9 cellular contexts compared by ENCODE assay signal in the genomic region with DNA sequence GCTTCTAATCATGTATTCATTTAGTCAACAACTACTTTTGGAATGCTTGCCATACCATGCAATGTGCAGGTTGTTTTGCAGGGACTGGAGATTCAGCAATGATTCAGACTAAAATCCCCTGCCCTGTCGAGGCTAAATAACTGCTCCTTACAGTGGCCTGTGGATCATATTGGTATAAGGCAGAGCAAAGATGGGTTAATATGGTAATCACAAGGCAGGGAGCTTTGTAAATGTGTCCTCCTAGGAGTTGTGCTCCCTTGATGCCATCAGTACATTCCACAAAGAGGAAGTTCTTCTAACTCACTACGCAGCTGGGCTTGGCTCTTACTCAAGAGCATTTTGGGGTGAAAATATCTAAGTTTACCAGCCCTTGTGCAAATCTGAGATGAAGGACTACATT. TPM values are rescaled to one million over a fixed set of nuclear protein-coding genes. Genes with fewer than 3 reads are reported as not detected.
DNase-seq lines count a peak whose midpoint lies in the region; ATAC-seq, FAIRE-seq and TF ChIP-seq lines count a peak whose summit lies in the region.
"Had no signal": no experiment of that assay in that cellular context is flagged by ENCODE, and none has a peak within 500 bp of the region (broad histone marks: within the 10 kb centered on the region; RNA-seq: fewer than 3 reads in every experiment).

No MANE protein-coding gene starts in this region.

- no peaks in the 10 kb centered on the region for H3K79me2 ChIP-seq in keratinocyte (ENCODE audit: control insufficient read depth, insufficient read depth, low read length)

- H3K4me1 ChIP-seq in ascending aorta (peaks cover 4 to 16% of the 10 kb centered on the region in 2 donors), keratinocyte (ENCODE audit: control insufficient read depth, extremely low read depth, insufficient read depth, low read length) (peaks cover 18% of the 10 kb centered on the region)

- peak; percentile 4 to 15 for DNase-seq in activated CD4-positive, alpha-beta T cell treated with anti-CD3 and anti-CD28 coated beads for 4 hours
- DNase-seq in activated CD4-positive, alpha-beta T cell treated with anti-CD3 and anti-CD28 coated beads, Interleukin-2, amount 50 U/mL, for 4 hours, result no peak
- DNase-seq in Kasumi-1 (lab: John Stamatoyannopoulos, UW) (peak; percentile 78 to 94), ascending aorta (ENCODE audit: low spot score in 2 of 2) (no peak), keratinocyte (ENCODE audit: low read depth, low spot score) (no peak), substantia nigra (lab: John Stamatoyannopoulos, UW) (peak in 9 of 49 donors; percentile 18 to 50 (median 36)), ecto neural progenitor cell (ENCODE audit: low spot score) (no peak)

- no peaks in the 10 kb centered on the region for H4K20me1 ChIP-seq in keratinocyte (ENCODE audit: control insufficient read depth, extremely low read depth, insufficient read depth, low read length)

- FAIRE-seq in keratinocyte (lab: Jason Lieb, UNC), result peak; percentile 60
- FAIRE-seq: G401.6 had no signal

- H3K36me3 ChIP-seq in ascending aorta (peaks cover 0 to 4% of the 10 kb centered on the region in 2 donors), keratinocyte (ENCODE audit: control insufficient read depth in 2 of 2, extremely low read depth in 1 of 2, insufficient read depth in 2 of 2, low read length in 2 of 2) (no peaks in the 10 kb centered on the region)

- intact Hi-C loops in ascending aorta (cut with DNase I), result loop anchor here (1.0 kb wide), 1 partner anchor 17 kb away; no protein-coding TSS in a partner anchor

- peak overlapping the region; percentile 46 to 66 for H3K4me3 ChIP-seq in ascending aorta
- H3K4me3 ChIP-seq in keratinocyte (ENCODE audit: control insufficient read depth in 2 of 3, extremely low read depth in 1 of 3, insufficient read depth in 2 of 3, low read depth in 1 of 3, low read length in 3 of 3), result peak overlapping the region in 2 of 3 experiments; percentile 72 to 75

- peak overlapping the region; percentile 94 for H2AFZ ChIP-seq in keratinocyte (ENCODE audit: control insufficient read depth, low read length)

- H3K27me3 ChIP-seq in ascending aorta, result no peaks in the 10 kb centered on the region
- no peaks in the 10 kb centered on the region for H3K27me3 ChIP-seq in keratinocyte (ENCODE audit: control insufficient read depth, extremely low read depth, insufficient read depth, low read length)

- peak overlapping the region; percentile 87 to 90 for H3K27ac ChIP-seq in ascending aorta
- peak overlapping the region; percentile 72 for H3K27ac ChIP-seq in keratinocyte (ENCODE audit: control insufficient read depth, insufficient read depth, low read length)
- peak overlapping the region; percentile 93 for H3K27ac ChIP-seq in substantia nigra (ENCODE audit: low read depth, low read length, poor library complexity, severe bottlenecking)

- peak overlapping the region; percentile 89 for H3K4me2 ChIP-seq in keratinocyte (ENCODE audit: control insufficient read depth, extremely low read depth, insufficient read depth, low read depth, low read length)

- H3K9me3 ChIP-seq in ascending aorta (peaks cover 0 to 2% of the 10 kb centered on the region in 2 donors), keratinocyte (ENCODE audit: control insufficient read depth, low read depth, low read length) (no peaks in the 10 kb centered on the region)

- dilution Hi-C loops in keratinocyte (cut with MboI; ENCODE audit: extremely low pct_ligation_motif_present, low sequenced_read_pairs), result no loop called here

- TF ChIP-seq CTCF in ascending aorta (IDR thresholded peaks at IDR 0.05) (no peak), keratinocyte (optimal IDR thresholded peaks at IDR 0.05 in 1 of 3, IDR thresholded peaks at IDR 0.05 in 1 of 3, conservative IDR thresholded peaks at IDR 0.05 in 1 of 3; ENCODE audit: extremely low read depth in 1 of 3, insufficient read depth in 2 of 3, low read length in 3 of 3) (no peak)

- peak overlapping the region; percentile 69 for H3K9ac ChIP-seq in keratinocyte (ENCODE audit: control insufficient read depth, extremely low read depth, insufficient read depth, low read length)

- no peak for ATAC-seq in HG03097 (IDR thresholded peaks at IDR 0.05; ENCODE audit: low FRiP score, unreplicated experiment)

- no peaks in the 10 kb centered on the region for H3K9me1 ChIP-seq in keratinocyte (ENCODE audit: control insufficient read depth, extremely low read depth, insufficient read depth, low read length)

RNA-seq across cellular contexts. Expression of a gene that starts 0.6 kb away (rescaled TPM):
- total RNA-seq in ascending aorta, result 0.85 TPM
- 3.4 to 4.3 TPM (median 3.9 TPM) in 3 replicates for polyA plus RNA-seq in keratinocyte
- polyA plus RNA-seq in keratinocyte (2011; ENCODE audit: low read depth), result 1.5 TPM
- 2.3 and 3.8 TPM in 2 replicates for polyA plus RNA-seq in keratinocyte (2011; cell fraction: cytosol; rRNA removed)
- 3.8 and 4.4 TPM in 2 replicates for polyA plus RNA-seq in keratinocyte (2011; cell fraction: nucleus; rRNA removed)
- polyA plus RNA-seq in keratinocyte (2012; ENCODE audit: low replicate concordance), result 1.1 and 3.7 TPM in 2 replicates
- 0.26 to 2.6 TPM (median 1.7 TPM) in 3 replicates for polyA minus RNA-seq in keratinocyte
- 2.5 TPM for polyA minus RNA-seq in keratinocyte (2011; cell fraction: cytosol; rRNA and poly(A)+ RNA removed)
- 2.4 and 3.6 TPM in 2 replicates for polyA minus RNA-seq in keratinocyte (2011; cell fraction: nucleus; rRNA and poly(A)+ RNA removed)

RNA-seq across cellular contexts. Expression of a gene that starts 26.6 kb away (rescaled TPM):
- total RNA-seq in ascending aorta, result 1.9 TPM
- 30.2 to 83.1 TPM (median 42.6 TPM) in 3 replicates for polyA plus RNA-seq in keratinocyte
- polyA plus RNA-seq in keratinocyte (2011; ENCODE audit: low read depth), result 1.7 TPM
- polyA plus RNA-seq in keratinocyte (2011; cell fraction: cytosol; rRNA removed), result 22.6 and 33.1 TPM in 2 replicates
- polyA plus RNA-seq in keratinocyte (2011; cell fraction: nucleus; rRNA removed), result 31.4 and 34.0 TPM in 2 replicates
- polyA plus RNA-seq in keratinocyte (2012; ENCODE audit: low replicate concordance), result 0.96 and 57.0 TPM in 2 replicates
- polyA minus RNA-seq in keratinocyte, result 3.4 to 22.3 TPM (median 10.7 TPM) in 3 replicates
- 11.7 TPM for polyA minus RNA-seq in keratinocyte (2011; cell fraction: cytosol; rRNA and poly(A)+ RNA removed)
- polyA minus RNA-seq in keratinocyte (2011; cell fraction: nucleus; rRNA and poly(A)+ RNA removed), result 9.2 and 19.9 TPM in 2 replicates

RNA-seq across cellular contexts. Expression of a gene that starts 49.7 kb away (rescaled TPM):
- total RNA-seq in ascending aorta, result 57.9 TPM
- polyA plus RNA-seq in keratinocyte, result 105 to 157 TPM (median 156 TPM) in 3 replicates
- 38.8 TPM for polyA plus RNA-seq in keratinocyte (2011; ENCODE audit: low read depth)
- polyA plus RNA-seq in keratinocyte (2011; cell fraction: cytosol; rRNA removed), result 54.5 and 117 TPM in 2 replicates
- 281 and 301 TPM in 2 replicates for polyA plus RNA-seq in keratinocyte (2011; cell fraction: nucleus; rRNA removed)
- polyA plus RNA-seq in keratinocyte (2012; ENCODE audit: low replicate concordance), result 26.2 and 87.7 TPM in 2 replicates
- 45.2 to 155 TPM (median 148 TPM) in 3 replicates for polyA minus RNA-seq in keratinocyte
- polyA minus RNA-seq in keratinocyte (2011; cell fraction: cytosol; rRNA and poly(A)+ RNA removed), result 60.0 TPM
- 225 and 412 TPM in 2 replicates for polyA minus RNA-seq in keratinocyte (2011; cell fraction: nucleus; rRNA and poly(A)+ RNA removed)

Comparison
In these comparisons a context has a peak if more than half of its experiments do, and no peak if none do; other contexts are left out.
1. DNase-seq: peak in activated CD4-positive, alpha-beta T cell treated with anti-CD3 and anti-CD28 coated beads for 4 hours (2 of 2) and Kasumi-1 (2 of 2); none in activated CD4-positive, alpha-beta T cell treated with anti-CD3 and anti-CD28 coated beads, Interleukin-2, amount 50 U/mL, for 4 hours (0 of 2), ascending aorta (0 of 2), keratinocyte (single experiment) and ecto neural progenitor cell (single experiment).
2. Peak in every context shown above with its lines, with median percentiles within 50 percentile points of each other: H3K27ac ChIP-seq.